ENCODE assay signal across 9 cellular contexts in the genomic region with DNA sequence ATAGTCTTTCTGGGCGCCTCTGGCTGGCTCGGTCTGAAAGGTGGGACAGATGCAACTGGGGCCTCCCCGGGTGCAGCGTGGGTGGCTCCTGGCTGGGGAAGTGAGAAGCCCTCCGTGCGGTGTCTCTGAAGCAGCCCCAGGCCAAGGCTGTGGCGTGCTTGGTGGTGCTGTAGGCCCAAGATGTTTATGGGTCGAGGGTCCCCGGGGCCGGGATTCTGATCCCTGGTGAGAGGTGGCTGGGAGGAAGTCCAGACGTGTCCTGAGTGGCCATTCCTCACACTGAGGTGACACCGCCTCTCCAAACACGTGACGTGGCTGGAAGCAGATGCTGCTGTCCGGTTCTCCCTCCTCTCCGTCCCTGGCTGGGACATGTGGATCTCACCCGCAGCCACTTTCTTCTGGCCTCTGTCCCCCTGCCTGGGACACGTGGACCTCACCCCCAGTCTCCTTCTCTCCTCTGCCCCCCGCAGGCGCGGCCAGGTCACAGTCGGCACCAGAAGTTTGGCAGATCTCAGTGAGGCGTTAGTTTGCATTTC. TPM values are rescaled to one million over a fixed set of nuclear protein-coding genes. Genes with fewer than 3 reads are reported as not detected.
DNase-seq lines count a peak whose midpoint lies in the region; ATAC-seq, FAIRE-seq and TF ChIP-seq lines count a peak whose summit lies in the region.
"Had no signal": no experiment of that assay in that cellular context is flagged by ENCODE, and none has a peak within 500 bp of the region (broad histone marks: within the 10 kb centered on the region; RNA-seq: fewer than 3 reads in every experiment).

No MANE protein-coding gene starts in this region.

- H4K20me1 ChIP-seq in astrocyte (ENCODE audit: insufficient read depth, low read length), result peaks cover 3% of the 10 kb centered on the region

- DNase-seq in ACHN (peak; percentile 20), GM18507 (ENCODE audit: extremely low spot score, insufficient read length, low read depth) (peak; percentile 61), RWPE2 (ENCODE audit: low spot score) (no peak), astrocyte (ENCODE audit: low read depth) (no peak), left lung (peak; percentile 57 to 84)
- peak; percentile 65 to 70 for DNase-seq in stimulated activated CD8-positive, alpha-beta memory T cell treated with anti-CD3 and anti-CD28 coated beads, Interleukin-15, amount 100 ng/mL, for 48 hours (ENCODE audit: low read depth in 2 of 2)
- DNase-seq in NK-92 treated with Interleukin-12 subunit alpha and Interleukin-12 subunit beta, amount 100 ng/mL, for 24 hours (lab: John Stamatoyannopoulos, UW), result no peak

- peaks cover 6% of the 10 kb centered on the region for H3K4me1 Mint-ChIP-seq in astrocyte (ENCODE audit: low read depth, unreplicated experiment)

- H3K4me3 ChIP-seq in RWPE2 (ENCODE audit: severe bottlenecking) (peak overlapping the region; percentile 16), astrocyte (ENCODE audit: insufficient read depth, low read depth, low read length) (no peak overlapping the region), left lung (peak overlapping the region; percentile 13 to 65)

- in situ Hi-C loops in ACHN (cut with HindIII; ENCODE audit: low pct_ligation_motif_present, low pct_unique_long_range_greater_than_20kb, low sequenced_read_pairs), result no loop called here

- no peak overlapping the region for H2AFZ ChIP-seq in astrocyte (ENCODE audit: low read depth, low read length)

- peak overlapping the region; percentile 24 for H3K4me3 Mint-ChIP-seq in astrocyte (ENCODE audit: unreplicated experiment)

- H3K9me3 ChIP-seq in RWPE2 (ENCODE audit: severe bottlenecking), result no peaks in the 10 kb centered on the region
- no peaks in the 10 kb centered on the region for H3K9me3 ChIP-seq in astrocyte (ENCODE audit: insufficient read depth, low read depth, low read length)
- peaks cover 0 to 4% of the 10 kb centered on the region in 2 donors for H3K9me3 ChIP-seq in left lung

- no peak overlapping the region for H3K9ac ChIP-seq in astrocyte (ENCODE audit: low read length)

- H3K9me3 Mint-ChIP-seq in astrocyte (ENCODE audit: unreplicated experiment), result no peaks in the 10 kb centered on the region

- no peaks in the 10 kb centered on the region for H3K79me2 ChIP-seq in astrocyte (ENCODE audit: insufficient read depth, low read length)

- intact Hi-C loops in left lung (cut with DNase I), result no loop called here

- FAIRE-seq in GM18507 (lab: Jason Lieb, UNC), result no peak
- no peak for FAIRE-seq in astrocyte (lab: Jason Lieb, UNC)

- peak overlapping the region; percentile 94 for H3K4me2 ChIP-seq in astrocyte (ENCODE audit: low read length)

- H3K27ac ChIP-seq in RWPE2 (ENCODE audit: poor library complexity, severe bottlenecking), result no peak overlapping the region
- no peak overlapping the region for H3K27ac ChIP-seq in astrocyte (ENCODE audit: low read depth, low read length)
- H3K27ac ChIP-seq in left lung, result peak overlapping the region in 1 of 2 donors; percentile 57

- no peaks in the 10 kb centered on the region for H3K36me3 Mint-ChIP-seq in astrocyte (ENCODE audit: low read depth, unreplicated experiment)

- H3K27ac Mint-ChIP-seq in astrocyte (ENCODE audit: unreplicated experiment), result peak overlapping the region; percentile 34

- ATAC-seq in HG02943 (IDR thresholded peaks at IDR 0.05; ENCODE audit: low read depth, unreplicated experiment) (peak; percentile 43), RWPE2 (ENCODE audit: low read depth) (peak; percentile 9), left lung (peak; percentile 21)

- H3K27me3 ChIP-seq in RWPE2 (ENCODE audit: insufficient read depth, poor library complexity, severe bottlenecking) (no peaks in the 10 kb centered on the region), astrocyte (ENCODE audit: insufficient read depth, low read length) (no peaks in the 10 kb centered on the region), left lung (no peaks in the 10 kb centered on the region)

- no peaks in the 10 kb centered on the region for H3K4me1 ChIP-seq in RWPE2 (ENCODE audit: insufficient read depth, poor library complexity, severe bottlenecking)
- H3K4me1 ChIP-seq in astrocyte (ENCODE audit: insufficient read depth, low read length), result peaks cover 12% of the 10 kb centered on the region
- peaks cover 9 to 19% of the 10 kb centered on the region in 2 donors for H3K4me1 ChIP-seq in left lung

- TF ChIP-seq CTCF in RWPE2 (IDR thresholded peaks at IDR 0.05; ENCODE audit: poor library complexity, severe bottlenecking), result no peak
- TF ChIP-seq CTCF in astrocyte (IDR thresholded peaks at IDR 0.05; ENCODE audit: insufficient read depth, low read depth, low read length), result no peak
- no peak for TF ChIP-seq CTCF in left lung (IDR thresholded peaks at IDR 0.05)

- peaks cover 18% of the 10 kb centered on the region for H3K27me3 Mint-ChIP-seq in astrocyte (ENCODE audit: low read depth, unreplicated experiment)

- H3K36me3 ChIP-seq in RWPE2 (ENCODE audit: low read depth), result no peaks in the 10 kb centered on the region
- no peaks in the 10 kb centered on the region for H3K36me3 ChIP-seq in astrocyte (ENCODE audit: insufficient read depth, low read length)
- no peaks in the 10 kb centered on the region for H3K36me3 ChIP-seq in left lung

RNA-seq across cellular contexts. Expression of a gene that starts 12.6 kb away (rescaled TPM):
- total RNA-seq in astrocyte (not detected in 2 replicates), left lung (under 1 TPM in 1 of 2 donors, not detected in 1; 0.10 TPM)
- total RNA-seq: LHCN-M2 had no signal

RNA-seq across cellular contexts. Expression of a gene that starts 23.5 kb away (rescaled TPM):
- not detected in 2 replicates for total RNA-seq in astrocyte
- total RNA-seq in left lung, result 1 to 10 TPM; 1.1 TPM
- total RNA-seq: LHCN-M2 had no signal

Comparison
In these comparisons a context has a peak if more than half of its experiments do, and no peak if none do; other contexts are left out.
1. DNase-seq: peak in ACHN (single experiment), GM18507 (single experiment), left lung (2 of 2) and stimulated activated CD8-positive, alpha-beta memory T cell treated with anti-CD3 and anti-CD28 coated beads, Interleukin-15, amount 100 ng/mL, for 48 hours (2 of 2); none in RWPE2 (single experiment), astrocyte (single experiment) and NK-92 treated with Interleukin-12 subunit alpha and Interleukin-12 subunit beta, amount 100 ng/mL, for 24 hours (single experiment).
2. Peak in every context shown above with its lines, with median percentiles within 50 percentile points of each other: ATAC-seq.